ENCODE assay signal across 9 cellular contexts in genomic region chr15:63892794-63893441, GRCh38. TPM values are rescaled to one million over a fixed set of nuclear protein-coding genes. Genes with fewer than 3 reads are reported as not detected.
DNase-seq lines count a peak whose midpoint lies in the region; ATAC-seq and TF ChIP-seq lines count a peak whose summit lies in the region.
"Had no signal": no experiment of that assay in that cellular context is flagged by ENCODE, and none has a peak within 500 bp of the region (broad histone marks: within the 10 kb centered on the region; RNA-seq: fewer than 3 reads in every experiment).

No MANE protein-coding gene starts in this region.

- BruUV-seq in PC-9 (replicated peaks; lab: Mats Ljungman, UMichigan) (no TSS peak), Caco-2 (replicated peaks; lab: Mats Ljungman, UMichigan) (no TSS peak)

- H3K27ac Mint-ChIP-seq in activated CD8-positive, alpha-beta T cell treated with anti-CD3 and anti-CD28 coated beads, Interleukin-2, amount 10 ng/mL, durations not matched to agents 7 days and 5 days, result peak overlapping the region; percentile 86
- no peak overlapping the region for H3K27ac Mint-ChIP-seq in stimulated activated naive CD8-positive, alpha-beta T cell treated with anti-CD3 and anti-CD28 coated beads, Interleukin-15, amount 100 ng/mL, for 72 hours
- H3K27ac Mint-ChIP-seq in Caco-2 (ENCODE audit: unreplicated experiment), result no peak overlapping the region

- H3K36me3 ChIP-seq in BLaER1 (no peaks in the 10 kb centered on the region), mucosa of descending colon (ENCODE audit: low read depth) (no peaks in the 10 kb centered on the region), PC-9 (ENCODE audit: low read depth) (no peaks in the 10 kb centered on the region), Caco-2 (ENCODE audit: control insufficient read depth, insufficient read depth, low read length) (no peaks in the 10 kb centered on the region)
- H3K36me3 ChIP-seq: heart right ventricle had no signal

- peak; percentile 98 for DNase-seq in Jurkat, Clone E6-1 (ENCODE audit: low read depth, low spot score)
- peak; percentile 93 for DNase-seq in activated CD8-positive, alpha-beta T cell treated with anti-CD3 and anti-CD28 coated beads, Interleukin-2, amount 10 ng/mL, durations not matched to agents 7 days and 5 days
- DNase-seq in mucosa of descending colon (peak; percentile 57 to 68 (median 61)), PC-9 (no peak), Caco-2 (no peak), HT-29 (ENCODE audit: low spot score) (no peak)
- peak; percentile 77 to 88 for DNase-seq in stimulated activated naive CD8-positive, alpha-beta T cell treated with anti-CD3 and anti-CD28 coated beads, Interleukin-15, amount 100 ng/mL, for 72 hours
- DNase-seq: heart right ventricle had no signal

- peaks cover 81% of the 10 kb centered on the region for H3K4me1 Mint-ChIP-seq in activated CD8-positive, alpha-beta T cell treated with anti-CD3 and anti-CD28 coated beads, Interleukin-2, amount 10 ng/mL, durations not matched to agents 7 days and 5 days (ENCODE audit: low read depth)
- H3K4me1 Mint-ChIP-seq in stimulated activated naive CD8-positive, alpha-beta T cell treated with anti-CD3 and anti-CD28 coated beads, Interleukin-15, amount 100 ng/mL, for 72 hours, result peaks cover 80% of the 10 kb centered on the region
- peaks cover 9% of the 10 kb centered on the region for H3K4me1 Mint-ChIP-seq in Caco-2 (ENCODE audit: low read depth, unreplicated experiment)

- no peaks in the 10 kb centered on the region for H3K9me3 Mint-ChIP-seq in activated CD8-positive, alpha-beta T cell treated with anti-CD3 and anti-CD28 coated beads, Interleukin-2, amount 10 ng/mL, durations not matched to agents 7 days and 5 days (ENCODE audit: insufficient read depth)
- no peaks in the 10 kb centered on the region for H3K9me3 Mint-ChIP-seq in stimulated activated naive CD8-positive, alpha-beta T cell treated with anti-CD3 and anti-CD28 coated beads, Interleukin-15, amount 100 ng/mL, for 72 hours
- no peaks in the 10 kb centered on the region for H3K9me3 Mint-ChIP-seq in Caco-2 (ENCODE audit: unreplicated experiment)

- peak overlapping the region; percentile 7; the same call in 1 of the 2 replicates for H3K9ac ChIP-seq in BLaER1

- no peaks in the 10 kb centered on the region for H3K9me2 ChIP-seq in PC-9 (ENCODE audit: insufficient read depth)

- no peaks in the 10 kb centered on the region for H3F3A ChIP-seq in PC-9 (ENCODE audit: insufficient read depth, low read depth)

- H3K36me3 Mint-ChIP-seq in activated CD8-positive, alpha-beta T cell treated with anti-CD3 and anti-CD28 coated beads, Interleukin-2, amount 10 ng/mL, durations not matched to agents 7 days and 5 days (ENCODE audit: low read depth), result no peaks in the 10 kb centered on the region
- no peaks in the 10 kb centered on the region for H3K36me3 Mint-ChIP-seq in Caco-2 (ENCODE audit: insufficient read depth, unreplicated experiment)

- no peak for TF ChIP-seq CTCF in mucosa of descending colon (IDR thresholded peaks at IDR 0.05)
- no peak for TF ChIP-seq CTCF in PC-9 (conservative IDR thresholded peaks at IDR 0.05)
- no peak for TF ChIP-seq CTCF in Caco-2 (IDR thresholded peaks at IDR 0.05; ENCODE audit: insufficient read depth in 1 of 2, low read depth in 1 of 2, low read length in 1 of 2, severe bottlenecking in 1 of 2, unreplicated experiment in 1 of 2)

- H3K4me1 ChIP-seq in BLaER1 (peaks cover 71% of the 10 kb centered on the region), mucosa of descending colon (ENCODE audit: low read depth) (peaks cover 7% of the 10 kb centered on the region), PC-9 (replicated peaks; ENCODE audit: insufficient read depth) (peaks cover 25% of the 10 kb centered on the region), Caco-2 (peaks cover 10% of the 10 kb centered on the region)

- H4K20me1 ChIP-seq in BLaER1 (no peaks in the 10 kb centered on the region), PC-9 (ENCODE audit: insufficient read depth) (no peaks in the 10 kb centered on the region)

- H3K27me3 Mint-ChIP-seq in activated CD8-positive, alpha-beta T cell treated with anti-CD3 and anti-CD28 coated beads, Interleukin-2, amount 10 ng/mL, durations not matched to agents 7 days and 5 days (ENCODE audit: low read depth), result no peaks in the 10 kb centered on the region
- H3K27me3 Mint-ChIP-seq in stimulated activated naive CD8-positive, alpha-beta T cell treated with anti-CD3 and anti-CD28 coated beads, Interleukin-15, amount 100 ng/mL, for 72 hours, result no peaks in the 10 kb centered on the region
- H3K27me3 Mint-ChIP-seq in Caco-2 (ENCODE audit: insufficient read depth, unreplicated experiment), result no peaks in the 10 kb centered on the region

- H3K9me3 ChIP-seq in BLaER1, result no peaks in the 10 kb centered on the region
- H3K9me3 ChIP-seq in mucosa of descending colon, result no peaks in the 10 kb centered on the region
- no peaks in the 10 kb centered on the region for H3K9me3 ChIP-seq in PC-9 (ENCODE audit: insufficient read depth, low read depth)
- H3K9me3 ChIP-seq in Caco-2, result no peaks in the 10 kb centered on the region
- H3K9me3 ChIP-seq: heart right ventricle had no signal

- H3K27me3 ChIP-seq in BLaER1 (no peaks in the 10 kb centered on the region), PC-9 (ENCODE audit: insufficient read depth, low read depth) (no peaks in the 10 kb centered on the region), Caco-2 (replicated peaks; ENCODE audit: control insufficient read depth, insufficient read depth, low read length) (no peaks in the 10 kb centered on the region)
- H3K27me3 ChIP-seq: heart right ventricle had no signal

- H3K27ac ChIP-seq in BLaER1 (peak overlapping the region; percentile 66), PC-9 (no peak overlapping the region)

- H3K4me3 ChIP-seq in BLaER1 (peak overlapping the region; percentile 15; the same call in 1 of the 2 replicates), mucosa of descending colon (no peak overlapping the region), PC-9 (no peak overlapping the region), Caco-2 (ENCODE audit: low read depth, low read length) (no peak overlapping the region)
- H3K4me3 ChIP-seq in Jurkat, Clone E6-1 (ENCODE audit: low read length), result peak overlapping the region; percentile 7
- H3K4me3 ChIP-seq: heart right ventricle had no signal

- ATAC-seq in activated CD8-positive, alpha-beta T cell treated with anti-CD3 and anti-CD28 coated beads, Interleukin-2, amount 10 ng/mL, durations not matched to agents 7 days and 5 days, result peak; percentile 90
- peak; percentile 69 for ATAC-seq in mucosa of descending colon
- peak; percentile 96 for ATAC-seq in stimulated activated naive CD8-positive, alpha-beta T cell treated with anti-CD3 and anti-CD28 coated beads, Interleukin-15, amount 100 ng/mL, for 72 hours

- intact Hi-C loops in mucosa of descending colon (cut with DNase I, micrococcal nuclease), result loop anchor here in 1 of 2 donors (5.0 to 10.0 kb wide), 2 partner anchors 138 to 174 kb away; no protein-coding TSS in a partner anchor
- intact Hi-C loops in PC-9 (cut with micrococcal nuclease; ENCODE audit: unreplicated experiment), result loop anchor here (5.0 kb wide), 2 partner anchors 174 to 281 kb away; no protein-coding TSS in a partner anchor
- intact Hi-C loops in Caco-2 (cut with micrococcal nuclease; ENCODE audit: unreplicated experiment), result no loop called here

- H3K4me2 ChIP-seq in BLaER1 (peak overlapping the region; percentile 80), PC-9 (no peak overlapping the region)

- H3K4me3 Mint-ChIP-seq in activated CD8-positive, alpha-beta T cell treated with anti-CD3 and anti-CD28 coated beads, Interleukin-2, amount 10 ng/mL, durations not matched to agents 7 days and 5 days, result peak overlapping the region; percentile 25
- peak overlapping the region in 1 of 2 donors; percentile 19 for H3K4me3 Mint-ChIP-seq in stimulated activated naive CD8-positive, alpha-beta T cell treated with anti-CD3 and anti-CD28 coated beads, Interleukin-15, amount 100 ng/mL, for 72 hours
- H3K4me3 Mint-ChIP-seq in Caco-2 (ENCODE audit: unreplicated experiment), result no peak overlapping the region

- no peaks in the 10 kb centered on the region for H3K79me2 ChIP-seq in PC-9 (ENCODE audit: low read depth)

- H2AFZ ChIP-seq in PC-9, result no peak overlapping the region

- CTCF ChIA-PET in activated CD8-positive, alpha-beta T cell treated with anti-CD3 and anti-CD28 coated beads, Interleukin-2, amount 10 ng/mL, durations not matched to agents 7 days and 5 days (lab: Charles Lee), result interaction anchor here (0.6 to 8.6 kb wide), 32 partner anchors 9 to 287 kb away, joined by 3 to 130 read pairs (median 7); partner anchors contain the start of gene DAPK2
- CTCF ChIA-PET in PC-9 (lab: Charles Lee), result no interaction called here
- CTCF ChIA-PET in Caco-2 (lab: Charles Lee), result no interaction called here

- POLR2A ChIA-PET in activated CD8-positive, alpha-beta T cell treated with anti-CD3 and anti-CD28 coated beads, Interleukin-2, amount 10 ng/mL, durations not matched to agents 7 days and 5 days (lab: Charles Lee), result interaction anchor here (0.7 to 1.3 kb wide), 8 partner anchors 9 to 175 kb away, joined by 3 to 6 read pairs (median 4); no protein-coding TSS in a partner anchor
- POLR2A ChIA-PET in PC-9 (lab: Charles Lee; ENCODE audit: unreplicated experiment) (no interaction called here), Caco-2 (lab: Charles Lee) (no interaction called here)

RNA-seq across cellular contexts. Expression of gene HERC1, which starts 59.2 kb away (rescaled TPM):
- polyA plus RNA-seq in Jurkat, Clone E6-1 (2012; ENCODE audit: insufficient read depth, insufficient read length), result 32.6 TPM
- total RNA-seq in activated CD8-positive, alpha-beta T cell treated with anti-CD3 and anti-CD28 coated beads, Interleukin-2, amount 10 ng/mL, durations not matched to agents 7 days and 5 days, result 10 to 100 TPM; 89.8 to 96.0 TPM
- total RNA-seq in mucosa of descending colon, result 100 to 1,000 TPM in 1 of 3 donors, 10 to 100 TPM in 2; 51.7 to 136 (median 77.7) TPM
- 46.6 and 47.0 TPM in 2 replicates for total RNA-seq in PC-9 (2021)
- 34.7 and 44.6 TPM in 2 replicates for total RNA-seq in Caco-2 (2022)
- total RNA-seq in HT-29 (2014; rRNA removed; shearing (Covaris generic)), result 44.3 and 54.8 TPM in 2 replicates

Comparison
In these comparisons a context has a peak if more than half of its experiments do, and no peak if none do; other contexts are left out.
1. H3K4me3 ChIP-seq: peak in BLaER1 (single experiment) and Jurkat, Clone E6-1 (single experiment); none in mucosa of descending colon (single experiment), PC-9 (single experiment) and Caco-2 (single experiment).
2. DNase-seq: peak in Jurkat, Clone E6-1 (single experiment), activated CD8-positive, alpha-beta T cell treated with anti-CD3 and anti-CD28 coated beads, Interleukin-2, amount 10 ng/mL, durations not matched to agents 7 days and 5 days (single experiment), mucosa of descending colon (3 of 3) and stimulated activated naive CD8-positive, alpha-beta T cell treated with anti-CD3 and anti-CD28 coated beads, Interleukin-15, amount 100 ng/mL, for 72 hours (2 of 2); none in PC-9 (0 of 2), Caco-2 (0 of 2) and HT-29 (single experiment).
3. Peak in every context shown above with its lines, with median percentiles within 50 percentile points of each other: ATAC-seq.